ENCODE assay signal across 18 cellular contexts in the genomic region with DNA sequence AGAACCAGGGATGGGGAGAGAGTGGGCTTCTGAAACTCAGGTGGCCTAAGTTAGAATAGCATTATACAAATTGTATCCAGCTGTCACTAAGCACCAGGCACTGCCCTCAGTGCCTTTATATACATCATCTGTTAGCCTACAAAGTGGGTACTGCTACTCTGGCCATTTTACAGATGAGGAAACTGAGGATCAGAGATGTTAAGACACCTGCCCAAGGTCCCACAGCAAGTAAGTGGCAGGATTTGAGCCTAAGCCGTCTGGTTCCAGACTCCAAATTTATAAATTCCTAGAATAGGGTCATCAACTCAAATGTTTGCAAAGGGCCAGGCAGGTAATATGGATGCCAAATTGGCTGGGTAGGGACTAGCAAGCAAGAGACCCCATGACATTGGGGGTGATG. TPM values are rescaled to one million over a fixed set of nuclear protein-coding genes. Genes with fewer than 3 reads are reported as not detected.
DNase-seq lines count a peak whose midpoint lies in the region; ATAC-seq and TF ChIP-seq lines count a peak whose summit lies in the region.
"Had no signal": no experiment of that assay in that cellular context is flagged by ENCODE, and none has a peak within 500 bp of the region (broad histone marks: within the 10 kb centered on the region; RNA-seq: fewer than 3 reads in every experiment).

No MANE protein-coding gene starts in this region.

- DNase-seq in T-helper 2 cell treated with Interferon-gamma antibody and Interleukin-4, amounts not matched to agents 5 μg/mL and 100 μg/mL, for 36 hours (ENCODE audit: low spot score) = no peak
- DNase-seq in T-helper 2 cell (no peak), adipocyte (ENCODE audit: low read depth) (no peak), CD14-positive monocyte (ENCODE audit: low spot score) (no peak), DMS 273 (lab: John Stamatoyannopoulos, UW; ENCODE audit: unreplicated experiment) (no peak)
- DNase-seq: 8988T; activated CD4-positive, alpha-beta T cell treated with anti-CD3 and anti-CD28 coated beads, Interleukin-2, amount 50 U/mL, for 48 hours; activated naive CD4-positive, alpha-beta T cell; H7; NCI-H2081; NCI-H748 treated with DMSO at 0.1 percent for 48 hours; stimulated activated naive CD4-positive, alpha-beta T cell treated with Interleukin-2 at 50 U/mL for 16 hours; T-helper 9 cell had no signal

- peaks cover 20% of the 10 kb centered on the region for H3K4me1 Mint-ChIP-seq in T-helper 2 cell treated with Interferon-gamma antibody and Interleukin-4, amounts not matched to agents 5 μg/mL and 100 μg/mL, for 36 hours (ENCODE audit: low read depth)
- H3K4me1 Mint-ChIP-seq in CD14-positive monocyte = peaks cover 22% of the 10 kb centered on the region

- intact Hi-C loops in CD14-positive monocyte (cut with micrococcal nuclease) = loop anchor here in 1 of 2 donors (10.0 kb wide), 1 partner anchor 144 kb away; a partner anchor contains a TSS

- H3K36me3 Mint-ChIP-seq in T-helper 2 cell treated with Interferon-gamma antibody and Interleukin-4, amounts not matched to agents 5 μg/mL and 100 μg/mL, for 36 hours (ENCODE audit: low read depth) = peaks cover 14% of the 10 kb centered on the region
- peaks cover 4 to 31% of the 10 kb centered on the region in 2 donors for H3K36me3 Mint-ChIP-seq in CD14-positive monocyte
- H3K36me3 Mint-ChIP-seq: mesothelial cell of epicardium had no signal

- H3K4me3 Mint-ChIP-seq in T-helper 2 cell treated with Interferon-gamma antibody and Interleukin-4, amounts not matched to agents 5 μg/mL and 100 μg/mL, for 36 hours = peak overlapping the region; percentile 51
- H3K4me3 Mint-ChIP-seq in CD14-positive monocyte = no peak overlapping the region

- no peaks in the 10 kb centered on the region for H3K27me3 Mint-ChIP-seq in T-helper 2 cell treated with Interferon-gamma antibody and Interleukin-4, amounts not matched to agents 5 μg/mL and 100 μg/mL, for 36 hours (ENCODE audit: low read depth)
- H3K27me3 Mint-ChIP-seq in CD14-positive monocyte (ENCODE audit: low read depth in 3 of 3) = peaks cover 0 to 4% (median 0%) of the 10 kb centered on the region in 3 donors

- no peak for ATAC-seq in HG03378 (IDR thresholded peaks at IDR 0.05; ENCODE audit: unreplicated experiment)
- ATAC-seq: Right ventricle myocardium inferior had no signal

- H3K27me3 ChIP-seq in adipocyte (replicated peaks; ENCODE audit: control insufficient read depth, insufficient read depth, low read length) = no peaks in the 10 kb centered on the region
- no peaks in the 10 kb centered on the region for H3K27me3 ChIP-seq in liver (ENCODE audit: control insufficient read depth in 4 of 4, insufficient read depth in 4 of 4, low read length in 3 of 4)
- no peaks in the 10 kb centered on the region for H3K27me3 ChIP-seq in stomach smooth muscle (ENCODE audit: control insufficient read depth in 1 of 2, insufficient read depth in 2 of 2, low read length in 2 of 2)

- H3K4me3 ChIP-seq in adipocyte (ENCODE audit: low read length) (no peak overlapping the region), liver (ENCODE audit: low read depth in 1 of 3, low read length in 3 of 3) (no peak overlapping the region), stomach smooth muscle (ENCODE audit: low read length in 2 of 2) (peak overlapping the region in 1 of 2 donors; percentile 80)

- peak overlapping the region; percentile 13 for H3K9ac ChIP-seq in adipocyte (ENCODE audit: low read length)
- peak overlapping the region in 1 of 2 donors; percentile 17 for H3K9ac ChIP-seq in liver (ENCODE audit: low read depth in 1 of 2, low read length in 2 of 2)
- no peak overlapping the region for H3K9ac ChIP-seq in stomach smooth muscle (ENCODE audit: low read length in 2 of 2)

- H3K27ac Mint-ChIP-seq in T-helper 2 cell treated with Interferon-gamma antibody and Interleukin-4, amounts not matched to agents 5 μg/mL and 100 μg/mL, for 36 hours = no peak overlapping the region
- peak overlapping the region in 1 of 7 donors; percentile 61 for H3K27ac Mint-ChIP-seq in CD14-positive monocyte
- H3K27ac Mint-ChIP-seq: mesothelial cell of epicardium had no signal

- TF ChIP-seq RAD21 in liver (IDR thresholded peaks at IDR 0.05) = no peak

- 33% methylated on average over 1 of the region's 1 CpG for WGBS in liver

- peaks cover 4% of the 10 kb centered on the region for H3K36me3 ChIP-seq in adipocyte (ENCODE audit: control insufficient read depth, insufficient read depth, low read length, severe bottlenecking)
- no peaks in the 10 kb centered on the region for H3K36me3 ChIP-seq in liver (ENCODE audit: control insufficient read depth in 4 of 4, insufficient read depth in 3 of 4, low read depth in 1 of 4, low read length in 3 of 4)
- H3K36me3 ChIP-seq in stomach smooth muscle (ENCODE audit: control insufficient read depth in 2 of 2, insufficient read depth in 2 of 2, low read length in 2 of 2) = peaks cover 0 to 4% of the 10 kb centered on the region in 2 donors

- no peak for TF ChIP-seq CTCF in liver (IDR thresholded peaks at IDR 0.05; ENCODE audit: low read depth, low read length, missing input control)
- TF ChIP-seq CTCF in CD14-positive monocyte (IDR thresholded peaks at IDR 0.05) = no peak

- peaks cover 43% of the 10 kb centered on the region for H3K4me1 ChIP-seq in adipocyte (ENCODE audit: control insufficient read depth, insufficient read depth, low read length)
- H3K4me1 ChIP-seq in liver (ENCODE audit: control insufficient read depth in 4 of 4, insufficient read depth in 4 of 4, low read length in 3 of 4) = peaks cover 21 to 60% (median 48%) of the 10 kb centered on the region in 4 donors
- H3K4me1 ChIP-seq in stomach smooth muscle (ENCODE audit: control insufficient read depth, insufficient read depth, low read length) = peaks cover 38% of the 10 kb centered on the region

- H3K27ac ChIP-seq in liver (ENCODE audit: low read depth in 1 of 2, low read length in 2 of 2) (peak overlapping the region; percentile 91 to 92), stomach smooth muscle (ENCODE audit: low read length) (peak overlapping the region; percentile 85)

- no peaks in the 10 kb centered on the region for H3K9me3 Mint-ChIP-seq in T-helper 2 cell treated with Interferon-gamma antibody and Interleukin-4, amounts not matched to agents 5 μg/mL and 100 μg/mL, for 36 hours
- H3K9me3 Mint-ChIP-seq in CD14-positive monocyte = peaks cover 0 to 1% (median 0%) of the 10 kb centered on the region in 7 donors
- H3K9me3 Mint-ChIP-seq: mesothelial cell of epicardium had no signal

- H3K9me3 ChIP-seq in adipocyte (ENCODE audit: control insufficient read depth, low read length) (no peaks in the 10 kb centered on the region), liver (ENCODE audit: control insufficient read depth in 4 of 4, low read length in 3 of 4) (no peaks in the 10 kb centered on the region), stomach smooth muscle (ENCODE audit: control insufficient read depth in 2 of 2, low read length in 2 of 2) (no peaks in the 10 kb centered on the region)

TF ChIP-seq in liver, 16 proteins besides CTCF, POLR2A, EP300 and RAD21:
- no peak for TF ChIP-seq NR2F2 (IDR thresholded peaks at IDR 0.05)
- no peak for TF ChIP-seq FOXA1 (IDR thresholded peaks at IDR 0.05)
- TF ChIP-seq YY1 (IDR thresholded peaks at IDR 0.05) = no peak
- TF ChIP-seq, protein P1, sequence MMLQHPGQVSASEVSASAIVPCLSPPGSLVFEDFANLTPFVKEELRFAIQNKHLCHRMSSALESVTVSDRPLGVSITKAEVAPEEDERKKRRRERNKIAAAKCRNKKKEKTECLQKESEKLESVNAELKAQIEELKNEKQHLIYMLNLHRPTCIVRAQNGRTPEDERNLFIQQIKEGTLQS (IDR thresholded peaks at IDR 0.05) = no peak
- TF ChIP-seq EGR1 (IDR thresholded peaks at IDR 0.05; ENCODE audit: low read depth in 2 of 2) = no peak
- no peak for TF ChIP-seq SP1 (IDR thresholded peaks at IDR 0.05)
- no peak for TF ChIP-seq JUND (IDR thresholded peaks at IDR 0.05)
- TF ChIP-seq GABPA (IDR thresholded peaks at IDR 0.05 in 1 of 2, conservative IDR thresholded peaks at IDR 0.05 in 1 of 2) = no peak
- no peak for TF ChIP-seq HNF4A (conservative IDR thresholded peaks at IDR 0.05)

RNA-seq across cellular contexts. Expression of a gene that starts 2.3 kb away (rescaled TPM):
- 10 to 100 TPM; 26.6 to 39.1 TPM for total RNA-seq in liver
- polyA plus RNA-seq in liver (10 to 100 TPM; 28.8 to 34.1 TPM), CD14-positive monocyte (10 to 100 TPM; 76.8 to 80.3 TPM)

RNA-seq across cellular contexts. Expression of a gene that starts 6.4 kb away (rescaled TPM):
- total RNA-seq in liver = 1 to 10 TPM; 3.6 to 3.8 TPM
- polyA plus RNA-seq in liver (1 to 10 TPM; 2.7 to 4.9 TPM), CD14-positive monocyte (1 to 10 TPM in 1 of 2 donors, under 1 TPM in 1; 0.16 to 1.3 TPM)

RNA-seq across cellular contexts. Expression of a gene that starts 27.8 kb away (rescaled TPM):
- 1 to 10 TPM; 3.0 to 4.8 TPM for total RNA-seq in liver
- polyA plus RNA-seq in liver (1 to 10 TPM in 1 of 2 donors, under 1 TPM in 1; 0.31 to 2.4 TPM), CD14-positive monocyte (under 1 TPM in 1 of 2 donors, not detected in 1; 0.14 TPM)

RNA-seq across cellular contexts. Expression of a gene that starts 33.8 kb away (rescaled TPM):
- total RNA-seq in liver = 10 to 100 TPM; 23.9 to 84.8 TPM
- polyA plus RNA-seq in liver = 10 to 100 TPM; 74.0 to 93.9 TPM
- polyA plus RNA-seq in CD14-positive monocyte = 1 to 10 TPM in 1 of 2 donors, under 1 TPM in 1; 0.89 to 4.3 TPM

RNA-seq across cellular contexts. Expression of a gene that starts 54.8 kb away (rescaled TPM):
- under 1 TPM in 1 of 2 donors, not detected in 1; 0.75 TPM for total RNA-seq in liver
- polyA plus RNA-seq in liver (under 1 TPM; 0.19 to 0.35 TPM), CD14-positive monocyte (not detected)
